ENCODE assay signal across 8 cellular contexts in the genomic region with DNA sequence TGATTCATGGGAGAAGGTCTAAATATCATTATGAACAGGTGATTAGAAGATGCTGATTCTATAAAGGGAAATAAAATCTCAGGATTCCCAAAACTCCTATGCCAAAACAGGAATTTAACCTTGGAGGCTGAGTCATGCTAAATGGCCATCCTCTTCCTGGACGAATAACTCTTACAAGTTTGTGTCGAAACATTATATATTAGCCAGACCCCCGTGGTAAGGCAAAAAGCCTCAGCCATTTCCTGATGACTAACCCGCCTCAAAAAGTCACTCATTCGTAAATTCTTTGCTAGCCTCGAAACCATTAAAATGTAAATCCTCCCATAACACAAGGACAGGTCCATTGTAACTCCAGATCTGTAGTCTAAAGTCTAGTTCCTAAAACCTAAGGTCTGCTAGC. TPM values are rescaled to one million over a fixed set of nuclear protein-coding genes. Genes with fewer than 3 reads are reported as not detected.
DNase-seq lines count a peak whose midpoint lies in the region; ATAC-seq, FAIRE-seq and TF ChIP-seq lines count a peak whose summit lies in the region.
"Had no signal": no experiment of that assay in that cellular context is flagged by ENCODE, and none has a peak within 500 bp of the region (broad histone marks: within the 10 kb centered on the region; RNA-seq: fewer than 3 reads in every experiment).

No MANE protein-coding gene starts in this region.

- H3K4me3 ChIP-seq in bronchial epithelial cell (ENCODE audit: low read depth, low read length) (no peak overlapping the region), skeletal muscle satellite cell (ENCODE audit: low read length) (peak overlapping the region; percentile 16)

- H3K36me3 ChIP-seq in bronchial epithelial cell (ENCODE audit: control insufficient read depth, insufficient read depth, low read length) (peaks cover 3% of the 10 kb centered on the region), skeletal muscle satellite cell (ENCODE audit: insufficient read depth, low read length) (peaks cover 36% of the 10 kb centered on the region)

- peaks cover 28% of the 10 kb centered on the region for H3K4me1 ChIP-seq in skeletal muscle satellite cell (ENCODE audit: control insufficient read depth, insufficient read depth, low read length)

- no peak for TF ChIP-seq CTCF in bronchial epithelial cell (IDR thresholded peaks at IDR 0.05; ENCODE audit: insufficient read depth, low read length, severe bottlenecking)

- peak overlapping the region; percentile 42 for H3K4me2 ChIP-seq in skeletal muscle satellite cell (ENCODE audit: low read length)

- no peak for FAIRE-seq in bronchial epithelial cell (lab: Jason Lieb, UNC)

- H3K9ac ChIP-seq in skeletal muscle satellite cell (ENCODE audit: low read depth, low read length): no peak overlapping the region

- H3K9me3 ChIP-seq in skeletal muscle satellite cell (replicated peaks; ENCODE audit: low read length): no peaks in the 10 kb centered on the region

- DNase-seq in bronchial epithelial cell (ENCODE audit: low read depth): peak; percentile 79
- no peak for DNase-seq in activated gamma-delta T cell (lab: John Stamatoyannopoulos, UW)
- DNase-seq: NCI-H1694 had no signal

- H3K27me3 ChIP-seq in bronchial epithelial cell (ENCODE audit: control insufficient read depth, insufficient read depth, low read length) (no peaks in the 10 kb centered on the region), skeletal muscle satellite cell (ENCODE audit: control insufficient read depth, insufficient read depth, low read length) (no peaks in the 10 kb centered on the region)

- ATAC-seq in GM19043 (IDR thresholded peaks at IDR 0.05; ENCODE audit: low read depth, unreplicated experiment): peak; percentile 95
- peak; percentile 81 for ATAC-seq in HG03457 (IDR thresholded peaks at IDR 0.05; ENCODE audit: unreplicated experiment)
- ATAC-seq in HG03045 (IDR thresholded peaks at IDR 0.05; ENCODE audit: unreplicated experiment): no peak
- no peak for ATAC-seq in GM21526 (IDR thresholded peaks at IDR 0.05; ENCODE audit: low FRiP score, unreplicated experiment)

RNA-seq across cellular contexts. Expression of a gene that starts 32.0 kb away (rescaled TPM):
- 21.3 and 23.4 TPM in 2 replicates for total RNA-seq in bronchial epithelial cell
- total RNA-seq in skeletal muscle satellite cell (2012; rRNA removed): 28.9 and 29.5 TPM in 2 replicates

Comparison
In these comparisons a context has a peak if more than half of its experiments do, and no peak if none do; other contexts are left out.
1. ATAC-seq: peak in GM19043 (single experiment) and HG03457 (single experiment); none in HG03045 (single experiment) and GM21526 (single experiment).